8 cellular contexts compared by ENCODE assay signal in the genomic region with DNA sequence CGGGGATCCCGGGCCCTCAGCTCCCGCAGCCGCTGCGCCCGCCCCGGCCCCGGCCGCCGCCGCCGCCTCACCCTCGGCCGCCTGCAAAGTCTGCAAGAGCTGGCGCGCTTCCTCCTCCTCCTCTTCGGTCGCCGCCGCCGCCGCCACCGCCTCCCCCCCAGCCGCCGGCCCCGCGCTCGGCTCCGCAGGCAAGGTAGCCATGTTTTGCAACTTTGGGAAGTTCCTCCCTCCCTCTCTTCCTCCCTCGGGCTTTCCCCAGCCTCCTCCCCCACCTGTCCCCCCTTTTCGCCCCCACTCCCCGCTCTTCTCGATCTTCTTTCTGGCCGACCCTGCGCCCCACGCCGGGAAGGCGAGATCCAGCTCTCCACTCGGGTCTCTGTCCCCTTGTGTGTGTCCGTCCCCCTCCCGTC. TPM values are rescaled to one million over a fixed set of nuclear protein-coding genes. Genes with fewer than 3 reads are reported as not detected.
DNase-seq lines count a peak whose midpoint lies in the region; ATAC-seq and TF ChIP-seq lines count a peak whose summit lies in the region.

No MANE protein-coding gene starts in this region.

- POLR2A ChIA-PET in HEK293T (lab: Yijun Ruan, JAX) = interaction anchor here (0.7 to 4.4 kb wide), 22 partner anchors 11 to 185 kb away, joined by 3 to 52 read pairs (median 6); a partner anchor contains a TSS

- peaks cover 14 to 50% (median 20%) of the 10 kb centered on the region in 11 experiments for H3K27me3 ChIP-seq in BLaER1 treated with 17β-estradiol and CSF1 and Interleukin-3, amounts not matched to agents 10 nM and 100 nM
- H3K27me3 ChIP-seq in HUES64 (ENCODE audit: insufficient read depth, low read length) (no peaks in the 10 kb centered on the region), neuron (ENCODE audit: insufficient read depth, low read length) (no peaks in the 10 kb centered on the region)

- no peak for ATAC-seq in GM18861 (IDR thresholded peaks at IDR 0.05; ENCODE audit: unreplicated experiment)

- peaks cover 0 to 13% (median 0%) of the 10 kb centered on the region in 11 experiments; a peak in 2 of 22 replicates for H3K36me3 ChIP-seq in BLaER1 treated with 17β-estradiol and CSF1 and Interleukin-3, amounts not matched to agents 10 nM and 100 nM
- H3K36me3 ChIP-seq in HUES64 (ENCODE audit: insufficient read depth, low read length) (no peaks in the 10 kb centered on the region; the same call in 1 of the 2 replicates), neuron (ENCODE audit: insufficient read depth, low read length) (peaks cover 27% of the 10 kb centered on the region)

- 0% methylated on average over 41 of the region's 41 CpGs for WGBS in HUES64

- H3K9ac ChIP-seq in BLaER1 treated with 17β-estradiol and CSF1 and Interleukin-3, amounts not matched to agents 10 nM and 100 nM = peak overlapping the region; percentile 66 to 85 (median 77)
- peak overlapping the region; percentile 95 for H3K9ac ChIP-seq in HUES64 (ENCODE audit: low read depth, low read length)

- CTCF ChIA-PET in HEK293T (lab: Yijun Ruan, JAX) = interaction anchor here (0.6 to 2.4 kb wide), 5 partner anchors 10 to 76 kb away, joined by 3 to 21 read pairs (median 5); a partner anchor contains a TSS

- H3K27ac ChIP-seq in BLaER1 treated with 17β-estradiol and CSF1 and Interleukin-3, amounts not matched to agents 10 nM and 100 nM = peak overlapping the region; percentile 61 to 82 (median 74); a peak in 21 of 22 replicates
- H3K27ac ChIP-seq in HUES64 (ENCODE audit: low read depth, low read length) = peak overlapping the region; percentile 98

- TF ChIP-seq POLR2A in erythroblast (IDR thresholded peaks at IDR 0.05; ENCODE audit: low read length) = no peak

- no peak overlapping the region for H2AFZ ChIP-seq in neuron (ENCODE audit: low read depth, low read length)

- H3K4me2 ChIP-seq in BLaER1 treated with 17β-estradiol and CSF1 and Interleukin-3, amounts not matched to agents 10 nM and 100 nM = peak overlapping the region; percentile 87 to 100 (median 99)

- H3K9me3 ChIP-seq in BLaER1 treated with 17β-estradiol and CSF1 and Interleukin-3, amounts not matched to agents 10 nM and 100 nM (replicated peaks in 1 of 11) = no peaks in the 10 kb centered on the region
- no peaks in the 10 kb centered on the region for H3K9me3 ChIP-seq in HUES64 (ENCODE audit: insufficient read depth, low read depth, low read length)
- no peaks in the 10 kb centered on the region for H3K9me3 ChIP-seq in neuron (ENCODE audit: low read length)

- peak; percentile 28 for DNase-seq in activated CD4-positive, alpha-beta T cell treated with anti-CD3 and anti-CD28 coated beads, Interleukin-2, amount 50 U/mL, for 1 hour
- peak; percentile 70 to 72 for DNase-seq in erythroblast (lab: John Stamatoyannopoulos, UW)
- DNase-seq in NCI-H2227 treated with DMSO at 0.1 percent for 48 hours (lab: John Stamatoyannopoulos, UW) = no peak
- DNase-seq in HEK293T (ENCODE audit: extremely low spot score) = no peak

- peaks cover 22 to 66% (median 30%) of the 10 kb centered on the region in 11 experiments; a peak in 21 of 22 replicates for H4K20me1 ChIP-seq in BLaER1 treated with 17β-estradiol and CSF1 and Interleukin-3, amounts not matched to agents 10 nM and 100 nM

- H3K4me1 ChIP-seq in BLaER1 treated with 17β-estradiol and CSF1 and Interleukin-3, amounts not matched to agents 10 nM and 100 nM = peaks cover 15 to 74% (median 62%) of the 10 kb centered on the region in 10 experiments
- H3K4me1 ChIP-seq in HUES64 (ENCODE audit: insufficient read depth, low read length) = peaks cover 25% of the 10 kb centered on the region
- H3K4me1 ChIP-seq in neuron (ENCODE audit: insufficient read depth, low read length) = peaks cover 45% of the 10 kb centered on the region

- peak overlapping the region; percentile 69 to 83 (median 76) for H3K4me3 ChIP-seq in BLaER1 treated with 17β-estradiol and CSF1 and Interleukin-3, amounts not matched to agents 10 nM and 100 nM
- H3K4me3 ChIP-seq in HUES64 (ENCODE audit: low read length) = peak overlapping the region; percentile 85
- peak overlapping the region; percentile 48 for H3K4me3 ChIP-seq in neuron (ENCODE audit: low read length)

TF ChIP-seq in HEK293T, 16 proteins besides CTCF, POLR2A, EP300 and RAD21:
- TF ChIP-seq, protein P1, sequence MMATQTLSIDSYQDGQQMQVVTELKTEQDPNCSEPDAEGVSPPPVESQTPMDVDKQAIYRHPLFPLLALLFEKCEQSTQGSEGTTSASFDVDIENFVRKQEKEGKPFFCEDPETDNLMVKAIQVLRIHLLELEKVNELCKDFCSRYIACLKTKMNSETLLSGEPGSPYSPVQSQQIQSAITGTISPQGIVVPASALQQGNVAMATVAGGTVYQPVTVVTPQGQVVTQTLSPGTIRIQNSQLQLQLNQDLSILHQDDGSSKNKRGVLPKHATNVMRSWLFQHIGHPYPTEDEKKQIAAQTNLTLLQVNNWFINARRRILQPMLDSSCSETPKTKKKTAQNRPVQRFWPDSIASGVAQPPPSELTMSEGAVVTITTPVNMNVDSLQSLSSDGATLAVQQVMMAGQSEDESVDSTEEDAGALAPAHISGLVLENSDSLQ (IDR thresholded peaks at IDR 0.05) = no peak
- no peak for TF ChIP-seq BHLHE40 (IDR thresholded peaks at IDR 0.05; ENCODE audit: borderline replicate concordance)

RNA-seq across cellular contexts. Expression of a gene that starts 0.4 kb away (rescaled TPM):
- 21.2 TPM for polyA plus RNA-seq in HUES64 (2013, experiment 1 of 2)
- 21.5 TPM for polyA plus RNA-seq in HUES64 (2013, experiment 2 of 2)

RNA-seq across cellular contexts. Expression of a gene that starts 13.6 kb away (rescaled TPM):
- 17.9 TPM for polyA plus RNA-seq in HUES64 (2013, experiment 1 of 2)
- polyA plus RNA-seq in HUES64 (2013, experiment 2 of 2) = 14.0 TPM

RNA-seq across cellular contexts. Expression of a gene that starts 24.0 kb away (rescaled TPM):
- 25.0 TPM for polyA plus RNA-seq in HUES64 (2013, experiment 1 of 2)
- 25.9 TPM for polyA plus RNA-seq in HUES64 (2013, experiment 2 of 2)

RNA-seq across cellular contexts. Expression of a gene that starts 35.4 kb away (rescaled TPM):
- not detected for polyA plus RNA-seq in HUES64 (2013, experiment 1 of 2)
- polyA plus RNA-seq in HUES64 (2013, experiment 2 of 2) = 0.13 TPM

RNA-seq across cellular contexts. Expression of a gene that starts 38.0 kb away (rescaled TPM):
- polyA plus RNA-seq in HUES64 (2013, experiment 1 of 2) = 14.2 TPM
- 13.4 TPM for polyA plus RNA-seq in HUES64 (2013, experiment 2 of 2)

Comparison
In these comparisons a context has a peak if more than half of its experiments do, and no peak if none do; other contexts are left out.
1. DNase-seq: peak in activated CD4-positive, alpha-beta T cell treated with anti-CD3 and anti-CD28 coated beads, Interleukin-2, amount 50 U/mL, for 1 hour (single experiment) and erythroblast (2 of 2); none in NCI-H2227 treated with DMSO at 0.1 percent for 48 hours (single experiment) and HEK293T (single experiment).
2. Peak in every context shown above with its lines, with median percentiles within 50 percentile points of each other: H3K4me3 ChIP-seq.